29 cellular contexts compared by ENCODE assay signal in genomic region chr5:154806176-154806575, GRCh38. TPM values are rescaled to one million over a fixed set of nuclear protein-coding genes. Genes with fewer than 3 reads are reported as not detected.
"Had no signal": no experiment of that assay in that cellular context is flagged by ENCODE, and none has a peak within 500 bp of the region (broad histone marks: within the 10 kb centered on the region; RNA-seq: fewer than 3 reads in every experiment).

No MANE protein-coding gene starts in this region.

- H3K27ac Mint-ChIP-seq: activated CD4-positive, alpha-beta T cell treated with anti-CD3 and anti-CD28 coated beads for 36 hours; activated CD4-positive, alpha-beta T cell treated with anti-CD3 and anti-CD28 coated beads, Interleukin-2, amount 10 ng/mL, durations not matched to agents 7 days and 5 days; activated CD8-positive, alpha-beta T cell treated with anti-CD3 and anti-CD28 coated beads, Interleukin-2, amount 10 ng/mL, durations not matched to agents 7 days and 5 days; T-helper 1 cell treated with Interleukin-12 subunit alpha and Interleukin-12 subunit beta and Interleukin-4 antibody, amounts not matched to agents 30 μg/mL and 1 μg/mL, for 36 hours; T-helper 2 cell treated with Interferon-gamma antibody and Interleukin-4, amounts not matched to agents 5 μg/mL and 100 μg/mL, for 36 hours had no signal

- H3K4me3 Mint-ChIP-seq: activated CD4-positive, alpha-beta T cell treated with anti-CD3 and anti-CD28 coated beads for 36 hours; activated CD4-positive, alpha-beta T cell treated with anti-CD3 and anti-CD28 coated beads, Interleukin-2, amount 10 ng/mL, durations not matched to agents 7 days and 5 days; activated CD8-positive, alpha-beta T cell treated with anti-CD3 and anti-CD28 coated beads, Interleukin-2, amount 10 ng/mL, durations not matched to agents 7 days and 5 days; activated naive CD8-positive, alpha-beta T cell treated with anti-CD3 and anti-CD28 coated beads for 36 hours; activated T-cell treated with anti-CD3 and anti-CD28 coated beads, Interleukin-2, amount 50 U/mL, for 4 hours; T-helper 1 cell treated with Interleukin-12 subunit alpha and Interleukin-12 subunit beta and Interleukin-4 antibody, amounts not matched to agents 30 μg/mL and 1 μg/mL, for 36 hours; T-helper 2 cell treated with Interferon-gamma antibody and Interleukin-4, amounts not matched to agents 5 μg/mL and 100 μg/mL, for 36 hours had no signal

- H3K4me2 ChIP-seq: KMS-11, SK-N-SH had no signal

- ATAC-seq: activated CD4-positive, alpha-beta T cell treated with anti-CD3 and anti-CD28 coated beads for 36 hours; activated CD8-positive, alpha-beta T cell treated with anti-CD3 and anti-CD28 coated beads, Interleukin-2, amount 10 ng/mL, durations not matched to agents 7 days and 5 days; activated T-cell treated with anti-CD3 and anti-CD28 coated beads, Interleukin-2, amount 50 U/mL, for 4 hours; Panc1 had no signal

- H3K4me3 ChIP-seq: SJSA1 had no signal

- H3K27me3 Mint-ChIP-seq: activated CD4-positive, alpha-beta T cell treated with anti-CD3 and anti-CD28 coated beads for 36 hours; activated CD4-positive, alpha-beta T cell treated with anti-CD3 and anti-CD28 coated beads, Interleukin-2, amount 10 ng/mL, durations not matched to agents 7 days and 5 days; activated naive CD8-positive, alpha-beta T cell treated with anti-CD3 and anti-CD28 coated beads for 36 hours had no signal

- H3K9me3 ChIP-seq: SJSA1, SK-N-SH had no signal

- H3K9me3 Mint-ChIP-seq: activated CD4-positive, alpha-beta T cell treated with anti-CD3 and anti-CD28 coated beads, Interleukin-2, amount 10 ng/mL, durations not matched to agents 7 days and 5 days; activated naive CD8-positive, alpha-beta T cell treated with anti-CD3 and anti-CD28 coated beads for 36 hours; activated T-cell treated with anti-CD3 and anti-CD28 coated beads, Interleukin-2, amount 50 U/mL, for 4 hours; T-helper 1 cell treated with Interleukin-12 subunit alpha and Interleukin-12 subunit beta and Interleukin-4 antibody, amounts not matched to agents 30 μg/mL and 1 μg/mL, for 36 hours; T-helper 2 cell treated with Interferon-gamma antibody and Interleukin-4, amounts not matched to agents 5 μg/mL and 100 μg/mL, for 36 hours had no signal

- DNase-seq: activated CD4-positive, alpha-beta T cell treated with anti-CD3 and anti-CD28 coated beads for 36 hours; activated CD4-positive, alpha-beta T cell treated with anti-CD3 and anti-CD28 coated beads, Interleukin-2, amount 10 ng/mL, durations not matched to agents 7 days and 5 days; activated CD4-positive, alpha-beta T cell treated with anti-CD3 and anti-CD28 coated beads, Interleukin-2, amount 50 U/mL, for 48 hours; activated CD8-positive, alpha-beta T cell treated with anti-CD3 and anti-CD28 coated beads, Interleukin-2, amount 10 ng/mL, durations not matched to agents 7 days and 5 days; activated effector memory CD4-positive, alpha-beta T cell treated with anti-CD3 and anti-CD28 coated beads, Interleukin-2, amount 50 U/mL, for 16 hours; activated naive CD4-positive, alpha-beta T cell; activated naive CD4-positive, alpha-beta T cell treated with anti-CD3 and anti-CD28 coated beads, Interleukin-2, amount 50 U/mL, for 16 hours; activated naive CD8-positive, alpha-beta T cell treated with anti-CD3 and anti-CD28 coated beads for 36 hours; activated T-cell treated with anti-CD3 and anti-CD28 coated beads, Interleukin-2, amount 50 U/mL, for 4 hours; amniotic stem cell; aorta; brain microvascular endothelial cell; central memory CD4-positive, alpha-beta T cell; MM.1S; MV-4-11; NCI-H1092; NCI-H1436 treated with DMSO at 0.1 percent for 48 hours; NCI-H1694 treated with DMSO at 0.1 percent for 48 hours; NCI-H2029; NCI-H345; NCI-H524 treated with DMSO at 0.1 percent for 48 hours; SHP77 treated with DMSO at 0.1 percent for 48 hours; SK-N-SH had no signal

- H3K27me3 ChIP-seq: brain microvascular endothelial cell, SJSA1 had no signal

- H3K9ac ChIP-seq: KMS-11, SK-N-SH had no signal

- H3K27ac ChIP-seq: brain microvascular endothelial cell, KMS-11, SJSA1 had no signal

RNA-seq across cellular contexts. Expression of gene FAXDC2, which starts 44.2 kb away (rescaled TPM):
- total RNA-seq: activated CD4-positive, alpha-beta T cell treated with anti-CD3 and anti-CD28 coated beads, Interleukin-2, amount 10 ng/mL, durations not matched to agents 7 days and 5 days; activated CD8-positive, alpha-beta T cell treated with anti-CD3 and anti-CD28 coated beads, Interleukin-2, amount 10 ng/mL, durations not matched to agents 7 days and 5 days; NCI-H460 had no signal
